Comparison of ENCODE assay signal across 19 cellular contexts in the genomic region with DNA sequence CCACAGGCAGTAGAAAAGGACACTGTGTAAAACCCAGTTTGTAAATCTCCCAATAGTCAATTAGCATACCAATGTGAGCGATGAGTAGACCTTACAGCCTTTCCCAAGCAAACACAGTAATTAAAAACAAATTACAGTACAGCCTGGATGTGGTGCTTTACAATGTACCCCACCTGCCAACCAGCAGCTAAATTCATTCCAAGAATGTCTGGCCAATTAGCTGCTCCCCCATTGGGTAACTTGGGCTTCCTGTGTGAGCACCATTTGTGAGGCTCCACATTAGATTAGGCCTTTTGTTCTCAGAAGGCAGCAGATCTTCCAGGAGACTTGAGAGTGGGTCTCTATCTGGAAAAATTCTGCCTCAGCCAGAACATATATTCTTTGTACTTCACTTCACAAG.
DNase-seq lines count a peak whose midpoint lies in the region; FAIRE-seq and TF ChIP-seq lines count a peak whose summit lies in the region.
"Had no signal": no experiment of that assay in that cellular context is flagged by ENCODE, and none has a peak within 500 bp of the region (broad histone marks: within the 10 kb centered on the region; RNA-seq: fewer than 3 reads in every experiment).

No MANE protein-coding gene starts in this region.

- FAIRE-seq in GM12892 (lab: Jason Lieb, UNC): no peak
- FAIRE-seq: GM12891, H1 had no signal

- no peak overlapping the region for H2BK5ac ChIP-seq in mesendoderm (ENCODE audit: low read length)

- no peak overlapping the region for H3K27ac ChIP-seq in mesendoderm (ENCODE audit: low read depth, low read length)
- H3K27ac ChIP-seq: 22Rv1 had no signal

- CTCF ChIA-PET in HEK293T (lab: Yijun Ruan, JAX): no interaction called here

- H3K4ac ChIP-seq in mesendoderm (ENCODE audit: low read depth, low read length): no peak overlapping the region

- POLR2A ChIA-PET in HEK293T (lab: Yijun Ruan, JAX): no interaction called here

- H3K56ac ChIP-seq in mesendoderm (ENCODE audit: low read length): no peak overlapping the region

- no peak overlapping the region for H2BK15ac ChIP-seq in mesendoderm (replicated peaks; ENCODE audit: low read depth)

- H3K79me1 ChIP-seq in mesendoderm (ENCODE audit: low read length): no peaks in the 10 kb centered on the region

- TF ChIP-seq POLR2A in GM12892 (IDR thresholded peaks at IDR 0.05; ENCODE audit: low read depth, low read length): no peak

- H3K27me3 ChIP-seq in NT2/D1 (ENCODE audit: insufficient read depth, insufficient read length) (no peaks in the 10 kb centered on the region), mesendoderm (ENCODE audit: insufficient read depth, low read length, poor library complexity) (no peaks in the 10 kb centered on the region)

- no peak overlapping the region for H3K4me3 ChIP-seq in NT2/D1 (ENCODE audit: insufficient read length, low read depth)
- H3K4me3 ChIP-seq in mesendoderm (ENCODE audit: low read length): no peak overlapping the region

- H3K4me1 ChIP-seq in NT2/D1 (ENCODE audit: insufficient read depth, insufficient read length): no peaks in the 10 kb centered on the region
- no peaks in the 10 kb centered on the region for H3K4me1 ChIP-seq in mesendoderm (ENCODE audit: control insufficient read depth, low read depth, low read length)
- H3K4me1 ChIP-seq: Caco-2 had no signal

- H2AK5ac ChIP-seq in mesendoderm (ENCODE audit: low read length): no peak overlapping the region

- H4K5ac ChIP-seq in mesendoderm (ENCODE audit: low read length): no peak overlapping the region

- WGBS in mesendoderm (ENCODE audit: extremely low coverage, insufficient coverage, low lambda C conversion rate): no CpG with 5 or more reads among the region's 1 CpG

- no peak overlapping the region for H2BK120ac ChIP-seq in mesendoderm (ENCODE audit: low read depth, low read length)

- H3K18ac ChIP-seq in mesendoderm (ENCODE audit: low read length): no peak overlapping the region

- no peak overlapping the region for H4K8ac ChIP-seq in mesendoderm (ENCODE audit: low read depth, low read length)

- H3K9me3 ChIP-seq in NT2/D1 (ENCODE audit: insufficient read depth, low read length): peaks cover 6% of the 10 kb centered on the region; the same call in 1 of the 2 replicates
- H3K9me3 ChIP-seq: Caco-2 had no signal

- no peak overlapping the region for H3K4me2 ChIP-seq in mesendoderm (ENCODE audit: low read length)

- H3K79me2 ChIP-seq in mesendoderm (ENCODE audit: control insufficient read depth, insufficient read depth, low read length): no peaks in the 10 kb centered on the region

- H3K9ac ChIP-seq in NT2/D1 (ENCODE audit: insufficient read length, low read depth) (no peak overlapping the region), mesendoderm (ENCODE audit: low read length) (no peak overlapping the region)

- H3K36me3 ChIP-seq in NT2/D1 (ENCODE audit: insufficient read depth, insufficient read length, low read length): no peaks in the 10 kb centered on the region
- H3K36me3 ChIP-seq in mesendoderm (ENCODE audit: control insufficient read depth, insufficient read depth, low read length): no peaks in the 10 kb centered on the region

- DNase-seq in NCI-H1417 (lab: John Stamatoyannopoulos, UW) (peak in 2 of 3 experiments; percentile 19 to 59), NCI-H1417 treated with DMSO at 0.1 percent for 48 hours (lab: John Stamatoyannopoulos, UW) (no peak), NCI-H1105 (lab: John Stamatoyannopoulos, UW) (peak; percentile 9), NT2/D1 (ENCODE audit: low read depth, low spot score) (peak; percentile 42), mesendoderm (peak; percentile 28), LoVo (ENCODE audit: low spot score) (no peak), GM12892 (ENCODE audit: insufficient read length) (no peak), HEK293T (ENCODE audit: extremely low spot score) (no peak)
- DNase-seq: Caco-2; CD4-positive, CD25-positive, alpha-beta regulatory T cell; NCI-H1436; NCI-H2107; NCI-H526 treated with DMSO at 0.1 percent for 48 hours; NK-92 treated with Interleukin-12 subunit alpha and Interleukin-12 subunit beta, amount 100 ng/mL, for 24 hours; Right ventricle myocardium superior; SW 1271 had no signal

- no peak overlapping the region for H3K23ac ChIP-seq in mesendoderm (ENCODE audit: low read length)

TF ChIP-seq in HEK293T, 16 proteins besides CTCF, POLR2A, EP300 and RAD21:
- TF ChIP-seq SP1 (IDR thresholded peaks at IDR 0.05) (no peak), NFRKB (IDR thresholded peaks at IDR 0.05) (no peak), CTBP1 (IDR thresholded peaks at IDR 0.05; ENCODE audit: borderline replicate concordance) (no peak), TARDBP (IDR thresholded peaks at IDR 0.05) (no peak), ZNF384 (IDR thresholded peaks at IDR 0.05) (no peak)

Comparison
In these comparisons a context has a peak if more than half of its experiments do, and no peak if none do; other contexts are left out.
1. DNase-seq: peak in NCI-H1417 (2 of 3), NCI-H1105 (single experiment), NT2/D1 (single experiment) and mesendoderm (single experiment); none in NCI-H1417 treated with DMSO at 0.1 percent for 48 hours (single experiment), LoVo (single experiment), GM12892 (single experiment) and HEK293T (single experiment).